In the genomic region with DNA sequence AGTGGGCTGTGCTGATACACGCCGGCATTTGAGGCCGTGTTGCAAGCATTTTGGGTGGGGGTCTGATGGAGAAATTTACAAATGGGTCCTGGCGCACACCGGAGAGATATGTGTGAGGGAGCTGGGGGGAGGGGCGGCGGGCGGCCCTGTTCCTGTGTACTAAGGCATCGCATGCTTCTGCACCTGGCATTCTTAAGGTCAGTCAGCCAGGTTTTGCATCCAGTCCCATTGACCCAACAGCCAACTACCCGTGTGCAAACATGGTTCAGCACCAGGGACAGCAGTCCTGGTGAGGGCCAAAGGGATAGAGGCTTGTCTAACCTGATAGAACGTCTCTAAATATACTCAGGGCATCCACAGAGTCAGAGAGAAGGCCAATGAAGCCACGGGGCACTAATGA, we compare ENCODE assay signal across 8 cellular contexts.
DNase-seq lines count a peak whose midpoint lies in the region; FAIRE-seq and TF ChIP-seq lines count a peak whose summit lies in the region.

No MANE protein-coding gene starts in this region.

- no peak overlapping the region for H3K9ac ChIP-seq in iPS-15b (ENCODE audit: low read depth, low read length)

- peak; percentile 3 for DNase-seq in AG08396 (ENCODE audit: low spot score)
- DNase-seq in H54 (ENCODE audit: insufficient read length, low spot score): peak; percentile 13
- DNase-seq in SHP77 (lab: John Stamatoyannopoulos, UW): peak; percentile 67 to 73
- DNase-seq in WERI-Rb-1: no peak
- DNase-seq in GM19239 (ENCODE audit: insufficient read length, low spot score): no peak
- DNase-seq in NK-92 (lab: John Stamatoyannopoulos, UW; ENCODE audit: unreplicated experiment): no peak
- DNase-seq in superior temporal gyrus (ENCODE audit: extremely low spot score): no peak

- no peak overlapping the region for H3K27ac ChIP-seq in WERI-Rb-1

- TF ChIP-seq CTCF in WERI-Rb-1 (IDR thresholded peaks at IDR 0.05; ENCODE audit: low read depth, low read length): no peak

- no peak for TF ChIP-seq POLR2A in H54 (IDR thresholded peaks at IDR 0.05; ENCODE audit: low read depth, low read length)

- H3K4me1 ChIP-seq in iPS-15b (ENCODE audit: control insufficient read depth, insufficient read depth, low read length): peaks cover 11% of the 10 kb centered on the region

- no peak for FAIRE-seq in H54 (lab: Jason Lieb, UNC)
- FAIRE-seq in GM19239 (lab: Jason Lieb, UNC): no peak

- H3K9me3 ChIP-seq in iPS-15b (ENCODE audit: control insufficient read depth, insufficient read depth, low read length) (no peaks in the 10 kb centered on the region), WERI-Rb-1 (ENCODE audit: severe bottlenecking) (no peaks in the 10 kb centered on the region)

- H3K4me3 ChIP-seq in iPS-15b (ENCODE audit: low read depth, low read length): peak overlapping the region; percentile 68
- H3K4me3 ChIP-seq in WERI-Rb-1 (ENCODE audit: low read depth, low read length): no peak overlapping the region

- no peaks in the 10 kb centered on the region for H3K27me3 ChIP-seq in iPS-15b (ENCODE audit: control insufficient read depth, insufficient read depth, low read length)
- H3K27me3 ChIP-seq in WERI-Rb-1 (ENCODE audit: insufficient read depth, low read depth, severe bottlenecking): no peaks in the 10 kb centered on the region

- H3K36me3 ChIP-seq in iPS-15b (ENCODE audit: control insufficient read depth, insufficient read depth, low read length) (no peaks in the 10 kb centered on the region), WERI-Rb-1 (no peaks in the 10 kb centered on the region)

Comparison
In these comparisons a context has a peak if more than half of its experiments do, and no peak if none do; other contexts are left out.
1. DNase-seq: peak in AG08396 (single experiment), H54 (single experiment) and SHP77 (2 of 2); none in WERI-Rb-1 (single experiment), GM19239 (single experiment), NK-92 (single experiment) and superior temporal gyrus (single experiment).